Comparison of ENCODE assay signal across 8 cellular contexts in genomic region chr19:39970674-39971379, GRCh38. TPM values are rescaled to one million over a fixed set of nuclear protein-coding genes. Genes with fewer than 3 reads are reported as not detected.
DNase-seq lines count a peak whose midpoint lies in the region; ATAC-seq and TF ChIP-seq lines count a peak whose summit lies in the region.

TSS of gene PSMC4 (plus strand) at chr19:39971165. CDS start at chr19:39971203, 38 bp downstream.

- H3K9me3 Mint-ChIP-seq in activated naive CD4-positive, alpha-beta T cell treated with anti-CD3 and anti-CD28 coated beads, Interleukin-2, amount 50 U/mL, for 72 hours = no peaks in the 10 kb centered on the region

- peaks cover 9 to 16% of the 10 kb centered on the region in 2 donors for H3K4me1 ChIP-seq in thoracic aorta (ENCODE audit: control insufficient read depth in 1 of 2, low read depth in 2 of 2)

- H3K27me3 ChIP-seq in thoracic aorta (replicated peaks; ENCODE audit: insufficient read depth) = no peaks in the 10 kb centered on the region

- ATAC-seq in HG02571 (IDR thresholded peaks at IDR 0.05; ENCODE audit: unreplicated experiment) (peak; percentile 92), SK-N-SH treated with all-trans-retinoic acid at 6 μM for 48 hours (peak; percentile 99), omental fat pad (ENCODE audit: low FRiP score) (peak; percentile 100), thoracic aorta (ENCODE audit: insufficient number of reproducible peaks, low FRiP score, low read depth) (peak; percentile 88)
- peak; percentile 96 to 98 for ATAC-seq in activated naive CD4-positive, alpha-beta T cell treated with anti-CD3 and anti-CD28 coated beads, Interleukin-2, amount 50 U/mL, for 72 hours

- TF ChIP-seq CTCF in omental fat pad (IDR thresholded peaks at IDR 0.05) (no peak), thoracic aorta (IDR thresholded peaks at IDR 0.05) (peak; percentile 51)

- H3K9me3 ChIP-seq in thoracic aorta = no peaks in the 10 kb centered on the region

- DNase-seq in NCI-H1048 (lab: John Stamatoyannopoulos, UW) (peak; percentile 98), glomerular endothelial cell (ENCODE audit: extremely low read depth, low read depth, low spot score) (peak; percentile 93), omental fat pad (ENCODE audit: low spot score) (peak; percentile 87), thoracic aorta (ENCODE audit: low spot score) (peak; percentile 87)
- peak; percentile 97 to 99 for DNase-seq in activated naive CD4-positive, alpha-beta T cell treated with anti-CD3 and anti-CD28 coated beads, Interleukin-2, amount 50 U/mL, for 72 hours (ENCODE audit: low spot score in 2 of 2)

- H3K4me3 ChIP-seq in GM08714 (ENCODE audit: low read length) = peak within 1 kb of the TSS; percentile 89
- H3K4me3 ChIP-seq in thoracic aorta = peak within 1 kb of the TSS; percentile 83

- H3K36me3 Mint-ChIP-seq in activated naive CD4-positive, alpha-beta T cell treated with anti-CD3 and anti-CD28 coated beads, Interleukin-2, amount 50 U/mL, for 72 hours = peaks cover 55 to 74% of the 10 kb centered on the region in 2 donors

- H3K36me3 ChIP-seq in thoracic aorta = peaks cover 16% of the 10 kb centered on the region

- peak within 1 kb of the TSS; percentile 99 to 100 for H3K27ac Mint-ChIP-seq in activated naive CD4-positive, alpha-beta T cell treated with anti-CD3 and anti-CD28 coated beads, Interleukin-2, amount 50 U/mL, for 72 hours

- peak within 1 kb of the TSS; percentile 84 to 87 for H3K27ac ChIP-seq in thoracic aorta

TF ChIP-seq in SK-N-SH treated with all-trans-retinoic acid at 6 μM for 48 hours, 23 proteins besides CTCF, POLR2A, EP300 and RAD21:
- TF ChIP-seq ZFP30 (CRISPR knock-in tag; IDR thresholded peaks at IDR 0.05) (no peak), ZC3H10 (CRISPR knock-in tag; IDR thresholded peaks at IDR 0.05) (no peak), PPARA (CRISPR knock-in tag; IDR thresholded peaks at IDR 0.05; ENCODE audit: borderline replicate concordance) (no peak), TOX (CRISPR knock-in tag; IDR thresholded peaks at IDR 0.05; ENCODE audit: borderline replicate concordance) (no peak), ZNF8 (CRISPR knock-in tag; IDR thresholded peaks at IDR 0.05) (no peak), ZNF565 (CRISPR knock-in tag; conservative IDR thresholded peaks at IDR 0.05; ENCODE audit: low read depth) (no peak), PATZ1 (CRISPR knock-in tag; IDR thresholded peaks at IDR 0.05; ENCODE audit: borderline replicate concordance) (no peak), BACH2 (CRISPR knock-in tag; IDR thresholded peaks at IDR 0.05; ENCODE audit: borderline replicate concordance) (no peak), SNAI2 (CRISPR knock-in tag; IDR thresholded peaks at IDR 0.05) (no peak), ARNTL (CRISPR knock-in tag; IDR thresholded peaks at IDR 0.05; ENCODE audit: borderline replicate concordance, low read depth) (no peak), OSR1 (CRISPR knock-in tag; IDR thresholded peaks at IDR 0.05) (no peak), CSDC2 (CRISPR knock-in tag; IDR thresholded peaks at IDR 0.05) (no peak), ZFP3 (CRISPR knock-in tag; IDR thresholded peaks at IDR 0.05) (no peak), ISL1 (CRISPR knock-in tag; IDR thresholded peaks at IDR 0.05) (no peak), ESRRG (CRISPR knock-in tag; IDR thresholded peaks at IDR 0.05) (no peak)

RNA-seq across cellular contexts. Expression of gene PSMC4, which starts in this region (rescaled TPM):
- 100 to 1,000 TPM in 1 of 2 donors, 10 to 100 TPM in 1; 93.6 to 114 TPM for total RNA-seq in activated naive CD4-positive, alpha-beta T cell treated with anti-CD3 and anti-CD28 coated beads, Interleukin-2, amount 50 U/mL, for 72 hours
- total RNA-seq in glomerular endothelial cell (132 TPM in 2 replicates), omental fat pad (100 to 1,000 TPM in 1 of 4 donors, 10 to 100 TPM in 3; 52.6 to 141 (median 75.4) TPM), thoracic aorta (10 to 100 TPM; 71.1 to 93.1 TPM)

Comparison
In these comparisons a context has a peak if more than half of its experiments do, and no peak if none do; other contexts are left out.
1. Peak in every context shown above with its lines: DNase-seq, ATAC-seq, H3K4me3 ChIP-seq and H3K27ac ChIP-seq.